14 cellular contexts compared by ENCODE assay signal in the genomic region with DNA sequence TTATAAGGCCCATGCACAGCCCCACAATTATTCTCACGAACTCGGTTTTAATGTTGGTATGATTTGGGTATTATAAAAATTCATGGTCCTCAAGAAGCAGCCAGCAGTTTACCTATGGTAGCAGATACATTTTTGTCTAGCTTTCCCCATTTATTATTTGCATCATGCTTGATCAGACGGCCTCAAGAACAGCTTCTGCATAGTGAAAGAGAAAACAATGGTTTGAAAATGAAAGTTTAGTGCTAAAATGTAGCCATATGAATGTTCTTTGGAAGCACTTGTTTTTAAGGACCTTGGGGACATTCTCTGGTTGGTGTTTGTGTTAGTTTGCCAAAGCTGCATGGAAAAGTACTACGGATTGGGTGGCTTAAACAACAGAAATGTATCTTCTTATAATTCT.
"Had no signal": no experiment of that assay in that cellular context is flagged by ENCODE, and none has a peak within 500 bp of the region (broad histone marks: within the 10 kb centered on the region; RNA-seq: fewer than 3 reads in every experiment).

No MANE protein-coding gene starts in this region.

- DNase-seq: effector memory CD8-positive, alpha-beta T cell; glutamatergic neuron; kidney; left colon; mesendoderm; naive B cell; occipital lobe; pancreas; right cardiac atrium; small intestine; stimulated activated CD4-positive, alpha-beta T cell treated with anti-CD3 and anti-CD28 coated beads, Interleukin-12 subunit alpha, Interleukin-12 subunit beta, amount 100 ng/mL, for 4 hours; stimulated activated naive CD4-positive, alpha-beta T cell treated with Interleukin-2 at 50 U/mL for 16 hours; trophoblast cell had no signal

- ATAC-seq: effector memory CD8-positive, alpha-beta T cell; gastroesophageal sphincter; left colon; pancreas; right cardiac atrium had no signal
